ENCODE assay signal across 18 cellular contexts in the genomic region with DNA sequence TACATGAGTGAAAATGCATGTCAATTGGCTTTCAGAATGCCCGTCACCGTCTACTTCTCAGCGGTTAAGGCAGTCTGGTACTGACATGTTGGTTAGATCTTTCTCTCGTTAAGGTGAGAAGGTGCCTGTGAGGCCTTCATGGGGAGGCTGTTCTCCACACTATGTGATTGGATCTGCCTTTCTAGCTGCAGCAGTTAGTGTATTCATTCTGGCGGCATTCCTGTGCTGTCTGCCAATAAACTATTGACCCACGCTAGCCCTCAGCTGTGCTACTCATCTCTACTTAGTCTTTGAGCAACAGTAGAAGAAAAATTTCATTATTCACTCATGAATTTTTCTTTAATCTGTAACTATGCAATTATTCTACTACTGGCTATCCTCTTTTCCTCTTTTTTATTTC.
"Had no signal": no experiment of that assay in that cellular context is flagged by ENCODE, and none has a peak within 500 bp of the region (broad histone marks: within the 10 kb centered on the region; RNA-seq: fewer than 3 reads in every experiment).

No MANE protein-coding gene starts in this region.

- H3K9me3 ChIP-seq: lower lobe of right lung, sigmoid colon, tibial nerve had no signal

- H3K27me3 Mint-ChIP-seq: activated CD4-positive, alpha-beta memory T cell treated with anti-CD3 and anti-CD28 coated beads for 36 hours; activated naive CD8-positive, alpha-beta T cell treated with anti-CD3 and anti-CD28 coated beads, Interleukin-2, amount 10 ng/mL, durations not matched to agents 7 days and 5 days; naive thymus-derived CD4-positive, alpha-beta T cell; progenitor cell of endocrine pancreas; stimulated activated naive B cell treated with anti-CD40 and anti-IgM and Interleukin-4, amounts not matched to agents 10 μg/mL and 1 μg/mL and 100 μg/mL, for 72 hours; T-cell had no signal

- H3K4me1 Mint-ChIP-seq: activated naive CD8-positive, alpha-beta T cell treated with anti-CD3 and anti-CD28 coated beads, Interleukin-2, amount 10 ng/mL, durations not matched to agents 7 days and 5 days; stimulated activated naive B cell treated with anti-CD40 and anti-IgM and Interleukin-4, amounts not matched to agents 10 μg/mL and 1 μg/mL and 100 μg/mL, for 72 hours; T-cell had no signal

- H3K4me1 ChIP-seq: lower lobe of right lung, sigmoid colon, tibial nerve had no signal

- H3K27me3 ChIP-seq: sigmoid colon, tibial nerve had no signal

- ATAC-seq: activated T-cell treated with anti-CD3 and anti-CD28 coated beads, Interleukin-2, amount 50 U/mL, for 72 hours; lower lobe of right lung; naive thymus-derived CD4-positive, alpha-beta T cell; stimulated activated naive B cell treated with anti-CD40 and anti-IgM and Interleukin-4, amounts not matched to agents 10 μg/mL and 1 μg/mL and 100 μg/mL, for 72 hours; T-cell had no signal

- H3K27ac Mint-ChIP-seq: activated CD4-positive, alpha-beta memory T cell treated with anti-CD3 and anti-CD28 coated beads for 36 hours; activated naive CD8-positive, alpha-beta T cell treated with anti-CD3 and anti-CD28 coated beads, Interleukin-2, amount 10 ng/mL, durations not matched to agents 7 days and 5 days; activated T-cell treated with anti-CD3 and anti-CD28 coated beads, Interleukin-2, amount 50 U/mL, for 72 hours; stimulated activated naive B cell treated with anti-CD40 and anti-IgM and Interleukin-4, amounts not matched to agents 10 μg/mL and 1 μg/mL and 100 μg/mL, for 72 hours; T-cell had no signal

- H3K4me3 ChIP-seq: lower lobe of right lung, sigmoid colon, SK-N-MC, tibial nerve had no signal

- DNase-seq: activated CD4-positive, alpha-beta memory T cell treated with anti-CD3 and anti-CD28 coated beads for 36 hours; activated naive CD8-positive, alpha-beta T cell treated with anti-CD3 and anti-CD28 coated beads, Interleukin-2, amount 10 ng/mL, durations not matched to agents 7 days and 5 days; activated T-cell treated with anti-CD3 and anti-CD28 coated beads, Interleukin-2, amount 50 U/mL, for 72 hours; anterior cingulate cortex; caudate nucleus; effector memory CD4-positive, alpha-beta T cell; glutamatergic neuron; lower lobe of right lung; naive thymus-derived CD4-positive, alpha-beta T cell; nucleus accumbens; sigmoid colon; stimulated activated CD4-positive, alpha-beta T cell treated with anti-CD3 and anti-CD28 coated beads, Interleukin-2, amount 100 ng/mL, for 24 hours; stimulated activated naive B cell treated with anti-CD40 and anti-IgM and Interleukin-4, amounts not matched to agents 10 μg/mL and 1 μg/mL and 100 μg/mL, for 72 hours; T-cell; T1000 had no signal

- H3K9me3 Mint-ChIP-seq: activated CD4-positive, alpha-beta memory T cell treated with anti-CD3 and anti-CD28 coated beads for 36 hours; activated naive CD8-positive, alpha-beta T cell treated with anti-CD3 and anti-CD28 coated beads, Interleukin-2, amount 10 ng/mL, durations not matched to agents 7 days and 5 days; activated T-cell treated with anti-CD3 and anti-CD28 coated beads, Interleukin-2, amount 50 U/mL, for 72 hours; naive thymus-derived CD4-positive, alpha-beta T cell; stimulated activated naive B cell treated with anti-CD40 and anti-IgM and Interleukin-4, amounts not matched to agents 10 μg/mL and 1 μg/mL and 100 μg/mL, for 72 hours; T-cell had no signal

- H3K27ac ChIP-seq: lower lobe of right lung, sigmoid colon, SK-N-MC, tibial nerve had no signal

- H3K4me3 Mint-ChIP-seq: activated CD4-positive, alpha-beta memory T cell treated with anti-CD3 and anti-CD28 coated beads for 36 hours; activated naive CD8-positive, alpha-beta T cell treated with anti-CD3 and anti-CD28 coated beads, Interleukin-2, amount 10 ng/mL, durations not matched to agents 7 days and 5 days; activated T-cell treated with anti-CD3 and anti-CD28 coated beads, Interleukin-2, amount 50 U/mL, for 72 hours; naive thymus-derived CD4-positive, alpha-beta T cell; stimulated activated naive B cell treated with anti-CD40 and anti-IgM and Interleukin-4, amounts not matched to agents 10 μg/mL and 1 μg/mL and 100 μg/mL, for 72 hours; T-cell had no signal
